In the genomic region with DNA sequence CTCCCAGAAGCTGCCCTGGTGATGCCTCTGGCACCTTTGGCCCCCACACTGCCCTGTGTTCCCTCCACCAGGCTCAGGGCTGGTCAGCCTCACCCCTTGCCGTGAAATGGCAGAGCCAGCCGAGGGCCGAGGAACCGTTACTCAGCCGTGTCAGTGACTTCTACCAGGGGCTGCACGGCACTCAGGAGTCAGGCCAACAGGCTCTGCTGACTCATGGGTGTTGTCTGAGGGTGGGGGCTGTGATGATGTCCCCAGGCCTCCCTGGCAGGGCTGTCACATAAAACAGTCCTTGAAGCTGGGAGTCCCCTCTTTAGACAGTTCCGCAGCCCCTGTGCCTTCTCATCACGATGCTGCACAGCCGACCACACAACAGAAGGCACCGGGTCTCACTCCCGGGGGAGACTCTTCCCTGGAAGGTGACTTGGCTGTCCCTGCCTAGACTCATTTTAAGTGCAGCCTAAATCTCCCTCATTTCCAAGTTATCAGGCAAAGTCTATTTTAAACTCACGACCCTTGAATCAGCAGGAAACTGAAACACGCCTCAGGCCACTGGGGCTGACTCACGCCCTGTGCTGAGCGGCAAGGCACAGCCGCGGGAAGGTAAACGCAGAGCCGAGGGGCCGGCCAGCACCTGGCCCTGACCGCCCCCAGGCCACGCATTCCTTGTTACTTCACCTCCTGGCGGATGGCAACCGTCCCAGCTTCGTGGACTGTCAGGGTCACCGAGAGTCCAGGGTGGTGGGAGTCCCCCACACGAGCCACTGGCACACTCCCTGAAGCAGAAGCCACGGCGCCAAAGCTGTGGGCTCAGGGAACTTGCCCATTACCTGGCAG, we compare ENCODE assay signal across 8 cellular contexts.
DNase-seq lines count a peak whose midpoint lies in the region; ATAC-seq and TF ChIP-seq lines count a peak whose summit lies in the region.

No MANE protein-coding gene starts in this region.

- H3K4me3 ChIP-seq in GM23248 (peak overlapping the region; percentile 58), body of pancreas (no peak overlapping the region), left lung (no peak overlapping the region)

- peaks cover 95% of the 10 kb centered on the region for H3K4me1 Mint-ChIP-seq in stimulated activated memory B cell treated with anti-CD40 and anti-IgM and Interleukin-4, amounts not matched to agents 10 μg/mL and 1 μg/mL and 100 μg/mL, for 72 hours

- peak overlapping the region; percentile 79 for H3K27ac Mint-ChIP-seq in stimulated activated memory B cell treated with anti-CD40 and anti-IgM and Interleukin-4, amounts not matched to agents 10 μg/mL and 1 μg/mL and 100 μg/mL, for 72 hours

- H3K27ac ChIP-seq in GM23248 = peak overlapping the region; percentile 94
- H3K27ac ChIP-seq in body of pancreas = peak overlapping the region; percentile 18 to 67 (median 65)
- H3K27ac ChIP-seq in left lung = peak overlapping the region; percentile 62 to 69

- WGBS in GM23248 (ENCODE audit: low coverage in 1 of 2, low lambda C conversion rate in 2 of 2, missing lambda C conversion rate in 2 of 2), 2 experiments = 4 to 5% methylated on average over 26 to 29 of the region's 29 CpGs
- WGBS in body of pancreas, 2 donors = 21 to 24% methylated on average over 18 to 29 of the region's 29 CpGs

- no peaks in the 10 kb centered on the region; the same call in 1 of the 2 replicates for H4K20me1 ChIP-seq in GM23248 (ENCODE audit: insufficient read depth)

- H3K36me3 Mint-ChIP-seq in stimulated activated memory B cell treated with anti-CD40 and anti-IgM and Interleukin-4, amounts not matched to agents 10 μg/mL and 1 μg/mL and 100 μg/mL, for 72 hours = peaks cover 16% of the 10 kb centered on the region

- H3F3A ChIP-seq in GM23248 (ENCODE audit: insufficient read depth) = peaks cover 59% of the 10 kb centered on the region

- in situ Hi-C loops in GM23248 (cut with MboI) = no loop called here

- no peak for TF ChIP-seq POLR2A in body of pancreas (IDR thresholded peaks at IDR 0.05)

- no peaks in the 10 kb centered on the region for H3K36me3 ChIP-seq in GM23248 (ENCODE audit: low read depth)
- no peaks in the 10 kb centered on the region for H3K36me3 ChIP-seq in body of pancreas (replicated peaks in 1 of 2; ENCODE audit: insufficient read depth in 1 of 2, low read depth in 2 of 2)
- H3K36me3 ChIP-seq in left lung = peaks cover 0 to 3% of the 10 kb centered on the region in 2 donors

- peak overlapping the region; percentile 68 for H3K4me3 Mint-ChIP-seq in stimulated activated memory B cell treated with anti-CD40 and anti-IgM and Interleukin-4, amounts not matched to agents 10 μg/mL and 1 μg/mL and 100 μg/mL, for 72 hours

- no peaks in the 10 kb centered on the region for H3K9me2 ChIP-seq in GM23248 (ENCODE audit: insufficient read depth)

- no peak overlapping the region for H2AFZ ChIP-seq in GM23248

- H3K27me3 Mint-ChIP-seq in stimulated activated memory B cell treated with anti-CD40 and anti-IgM and Interleukin-4, amounts not matched to agents 10 μg/mL and 1 μg/mL and 100 μg/mL, for 72 hours = no peaks in the 10 kb centered on the region

- peak; percentile 77 for DNase-seq in AG08395 (ENCODE audit: low spot score)
- DNase-seq in GM23248 = peak; percentile 93
- peak; percentile 67 for DNase-seq in RKO (ENCODE audit: low spot score)
- peak; percentile 59 to 76 (median 63) for DNase-seq in body of pancreas
- DNase-seq in left lung = peak in 1 of 2 donors; percentile 75
- no peak for DNase-seq in T-helper 9 cell
- no peak for DNase-seq in retina

- H3K79me2 ChIP-seq in GM23248 (ENCODE audit: insufficient read depth) = peaks cover 100% of the 10 kb centered on the region

- no peaks in the 10 kb centered on the region for H3K9me3 Mint-ChIP-seq in stimulated activated memory B cell treated with anti-CD40 and anti-IgM and Interleukin-4, amounts not matched to agents 10 μg/mL and 1 μg/mL and 100 μg/mL, for 72 hours

- H3K9me3 ChIP-seq in GM23248 (ENCODE audit: low read depth) = no peaks in the 10 kb centered on the region
- H3K9me3 ChIP-seq in body of pancreas = no peaks in the 10 kb centered on the region
- no peaks in the 10 kb centered on the region for H3K9me3 ChIP-seq in left lung

- H3K4me1 ChIP-seq in GM23248 (ENCODE audit: insufficient read depth) (peaks cover 83% of the 10 kb centered on the region), body of pancreas (peaks cover 52% of the 10 kb centered on the region), left lung (peaks cover 45 to 100% of the 10 kb centered on the region in 2 donors)

- peak overlapping the region; percentile 86 for H3K4me2 ChIP-seq in GM23248 (ENCODE audit: unreplicated experiment)

- H3K9ac ChIP-seq in GM23248 = peak overlapping the region; percentile 77

- TF ChIP-seq CTCF in body of pancreas (IDR thresholded peaks at IDR 0.05) (no peak), left lung (IDR thresholded peaks at IDR 0.05) (no peak)

- intact Hi-C loops in body of pancreas (cut with DNase I) (no loop called here), left lung (cut with DNase I) (no loop called here)

- ATAC-seq in body of pancreas = peak; percentile 78
- ATAC-seq in left lung = peak; percentile 68
- ATAC-seq in stimulated activated memory B cell treated with anti-CD40 and anti-IgM and Interleukin-4, amounts not matched to agents 10 μg/mL and 1 μg/mL and 100 μg/mL, for 72 hours = peak; percentile 63

- H3K27me3 ChIP-seq in GM23248 (replicated peaks; ENCODE audit: insufficient read depth) (no peaks in the 10 kb centered on the region), body of pancreas (no peaks in the 10 kb centered on the region), left lung (no peaks in the 10 kb centered on the region)

Comparison
In these comparisons a context has a peak if more than half of its experiments do, and no peak if none do; other contexts are left out.
1. DNase-seq: peak in AG08395 (single experiment), GM23248 (single experiment), RKO (single experiment) and body of pancreas (4 of 4); none in T-helper 9 cell (single experiment) and retina (single experiment).
2. Peak in every context shown above with its lines, with median percentiles within 50 percentile points of each other: H3K27ac ChIP-seq and ATAC-seq.